Comparison of ENCODE assay signal across 22 cellular contexts in the genomic region with DNA sequence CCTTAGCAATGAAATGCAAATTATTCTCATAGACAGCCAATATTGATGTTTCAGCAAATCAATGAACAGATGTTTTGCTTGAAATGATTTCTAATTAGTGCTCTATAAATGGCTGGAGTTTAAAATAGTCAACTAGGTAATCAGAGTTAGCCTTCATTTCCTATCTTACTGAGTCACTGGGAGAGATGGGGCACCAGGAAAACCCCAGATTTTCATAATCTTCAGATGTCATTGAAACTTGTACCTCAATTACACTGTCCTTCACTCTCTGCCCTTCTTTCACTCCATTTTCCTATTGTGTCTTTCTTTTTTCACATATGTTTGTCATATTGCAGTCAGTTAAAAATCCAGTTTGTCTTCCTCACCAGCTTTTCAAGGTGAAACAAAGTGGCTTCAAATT.
"Had no signal": no experiment of that assay in that cellular context is flagged by ENCODE, and none has a peak within 500 bp of the region (broad histone marks: within the 10 kb centered on the region; RNA-seq: fewer than 3 reads in every experiment).

No MANE protein-coding gene starts in this region.

- ATAC-seq: heart right ventricle; left cardiac atrium; left lung; naive thymus-derived CD8-positive, alpha-beta T cell; sciatic nerve had no signal

- H3K4me3 Mint-ChIP-seq: dendritic cell treated with granulocyte-macrophage colony-stimulating factor and Interleukin-4, amounts not matched to agents 40 ng/mL and 50 ng/mL, for 4 days; naive thymus-derived CD8-positive, alpha-beta T cell; nephron progenitor cell; type B pancreatic cell had no signal

- FAIRE-seq: endothelial cell of umbilical vein, islet of Langerhans had no signal

- DNase-seq: colonic mucosa; effector memory CD4-positive, alpha-beta T cell; foreskin melanocyte; glutamatergic neuron; heart right ventricle; hippocampal formation; left cardiac atrium; left lung; midbrain; naive thymus-derived CD8-positive, alpha-beta T cell; nephron progenitor cell; stimulated activated CD4-positive, alpha-beta T cell treated with anti-CD3 and anti-CD28 coated beads, Interleukin-12 subunit alpha, Interleukin-12 subunit beta, amount 100 ng/mL, for 4 hours; stimulated activated CD4-positive, alpha-beta T cell treated with anti-CD3 and anti-CD28 coated beads, Interleukin-1b, Interleukin-23, amount 100 ng/mL, for 48 hours; stimulated activated CD4-positive, alpha-beta T cell treated with anti-CD3 and anti-CD28 coated beads, Interleukin-4, amount 100 ng/mL, for 1 hour; stimulated activated CD8-positive, alpha-beta memory T cell treated with anti-CD3 and anti-CD28 coated beads, Interleukin-4, amount 100 ng/mL, for 48 hours; stimulated activated naive CD4-positive, alpha-beta T cell; tibial artery had no signal

- H3K36me3 Mint-ChIP-seq: naive thymus-derived CD8-positive, alpha-beta T cell; type B pancreatic cell had no signal

- H3K27ac Mint-ChIP-seq: dendritic cell treated with granulocyte-macrophage colony-stimulating factor and Interleukin-4, amounts not matched to agents 40 ng/mL and 50 ng/mL, for 4 days; naive thymus-derived CD8-positive, alpha-beta T cell; nephron progenitor cell; type B pancreatic cell had no signal

- H3K9me3 Mint-ChIP-seq: dendritic cell treated with granulocyte-macrophage colony-stimulating factor and Interleukin-4, amounts not matched to agents 40 ng/mL and 50 ng/mL, for 4 days; naive thymus-derived CD8-positive, alpha-beta T cell; type B pancreatic cell had no signal

- H3K27me3 Mint-ChIP-seq: type B pancreatic cell had no signal
